In genomic region chr6:144824018-144824417, GRCh38 we compare ENCODE assay signal across 25 cellular contexts.
DNase-seq lines count a peak whose midpoint lies in the region; ATAC-seq, FAIRE-seq and TF ChIP-seq lines count a peak whose summit lies in the region.
"Had no signal": no experiment of that assay in that cellular context is flagged by ENCODE, and none has a peak within 500 bp of the region (broad histone marks: within the 10 kb centered on the region; RNA-seq: fewer than 3 reads in every experiment).

No MANE protein-coding gene starts in this region.

- peaks cover 0 to 7% (median under 1%) of the 10 kb centered on the region in 4 donors for H3K4me1 Mint-ChIP-seq in CD4-positive, alpha-beta memory T cell
- H3K4me1 Mint-ChIP-seq in WTC11, result peaks cover 14% of the 10 kb centered on the region

- no peak overlapping the region for H3K4me3 ChIP-seq in A673 (ENCODE audit: low read depth, low read length, poor library complexity, severe bottlenecking)
- no peak overlapping the region for H3K4me3 ChIP-seq in CD4-positive, alpha-beta memory T cell (ENCODE audit: low read length in 2 of 2)
- no peak overlapping the region for H3K4me3 ChIP-seq in neural cell (ENCODE audit: low read length)
- no peak overlapping the region for H3K4me3 ChIP-seq in thyroid gland (replicated peaks in 1 of 3)
- H3K4me3 ChIP-seq: BLaER1, GM23248, SJSA1 had no signal

- BruUV-seq in A673 (replicated peaks; lab: Mats Ljungman, UMichigan), result no TSS peak

- FAIRE-seq in urothelium cell line (lab: Jason Lieb, UNC), result no peak
- FAIRE-seq: GM12892 had no signal

- H3K27ac ChIP-seq in A673 (ENCODE audit: low read depth, low read length, poor library complexity, severe bottlenecking) (no peak overlapping the region), neural cell (ENCODE audit: low read length) (no peak overlapping the region), thyroid gland (no peak overlapping the region)
- H3K27ac ChIP-seq in CD4-positive, alpha-beta memory T cell (ENCODE audit: low read depth, low read length), result no peak overlapping the region
- H3K27ac ChIP-seq: BLaER1, GM23248, KMS-11, SJSA1 had no signal

- peaks cover 33 to 53% of the 10 kb centered on the region in 2 donors for H3K36me3 Mint-ChIP-seq in CD4-positive, alpha-beta memory T cell
- 0 out of 2 replicates have a peak, but pooled peaks cover 3% of the 10 kb centered on the region for H3K36me3 Mint-ChIP-seq in WTC11

- H3K36me3 ChIP-seq in A673 (ENCODE audit: insufficient read depth, low read length, poor library complexity, severe bottlenecking) (no peaks in the 10 kb centered on the region), neural cell (ENCODE audit: insufficient read depth, low read length) (no peaks in the 10 kb centered on the region), thyroid gland (peaks cover 0 to 4% of the 10 kb centered on the region in 2 donors)
- H3K36me3 ChIP-seq in CD4-positive, alpha-beta memory T cell (ENCODE audit: insufficient read depth, low read length), result no peaks in the 10 kb centered on the region

- H4K20me1 ChIP-seq in neural cell (ENCODE audit: insufficient read depth), result no peaks in the 10 kb centered on the region
- H4K20me1 ChIP-seq: BLaER1 had no signal

- POLR2A ChIA-PET in A673 (lab: Charles Lee; ENCODE audit: low non-redundant PET) (no interaction called here), WTC11 (lab: Charles Lee) (no interaction called here)
- POLR2A ChIA-PET in CD4-positive, alpha-beta memory T cell (lab: Charles Lee; ENCODE audit: partially characterized antibody), result no interaction called here

- H2AFZ ChIP-seq in neural cell (ENCODE audit: low read depth, low read length), result no peak overlapping the region
- H2AFZ ChIP-seq: GM23248 had no signal

- peak overlapping the region in 4 of 7 donors; percentile 5 to 80 (median 16) for H3K27ac Mint-ChIP-seq in CD4-positive, alpha-beta memory T cell
- no peak overlapping the region; the same call in 1 of the 2 replicates for H3K27ac Mint-ChIP-seq in WTC11
- H3K27ac Mint-ChIP-seq: CD4-positive, alpha-beta T cell had no signal

- intact Hi-C loops in A673 (cut with micrococcal nuclease; ENCODE audit: unreplicated experiment) (no loop called here), thyroid gland (cut with DNase I) (no loop called here)
- intact Hi-C loops in CD4-positive, alpha-beta memory T cell (cut with micrococcal nuclease), result loop anchor here (10.0 kb wide), 1 partner anchor 239 kb away; no protein-coding TSS in a partner anchor

- no peak for TF ChIP-seq EP300 in neural cell (conservative IDR thresholded peaks at IDR 0.05; ENCODE audit: poor library complexity, severe bottlenecking)

- H3K4me2 ChIP-seq in neural cell (ENCODE audit: low read length), result no peak overlapping the region
- H3K4me2 ChIP-seq: BLaER1, KMS-11 had no signal

- H3K9me3 Mint-ChIP-seq in CD4-positive, alpha-beta memory T cell, result no peaks in the 10 kb centered on the region
- H3K9me3 Mint-ChIP-seq in WTC11, result no peaks in the 10 kb centered on the region
- H3K9me3 Mint-ChIP-seq: CD4-positive, alpha-beta T cell had no signal

- no peaks in the 10 kb centered on the region for H3K9me2 ChIP-seq in neural cell (ENCODE audit: insufficient read depth, low read length)

- no peaks in the 10 kb centered on the region for H3K79me2 ChIP-seq in neural cell (replicated peaks; ENCODE audit: insufficient read depth, low read length)

- CTCF ChIA-PET in A673 (lab: Charles Lee) (no interaction called here), WTC11 (lab: Charles Lee) (no interaction called here)
- CTCF ChIA-PET in CD4-positive, alpha-beta memory T cell (lab: Charles Lee; ENCODE audit: partially characterized antibody), result no interaction called here

- H3K4me3 Mint-ChIP-seq in CD4-positive, alpha-beta memory T cell, result peak overlapping the region in 1 of 8 donors; percentile 22
- H3K4me3 Mint-ChIP-seq in WTC11, result no peak overlapping the region
- H3K4me3 Mint-ChIP-seq: CD4-positive, alpha-beta T cell had no signal

- H3K9me3 ChIP-seq in A673 (ENCODE audit: low read depth, low read length, poor library complexity, severe bottlenecking), result no peaks in the 10 kb centered on the region
- H3K9me3 ChIP-seq in CD4-positive, alpha-beta memory T cell (ENCODE audit: control insufficient read depth in 1 of 2, low read length in 2 of 2), result no peaks in the 10 kb centered on the region
- no peaks in the 10 kb centered on the region for H3K9me3 ChIP-seq in neural cell (ENCODE audit: low read length)
- H3K9me3 ChIP-seq in thyroid gland, result no peaks in the 10 kb centered on the region
- H3K9me3 ChIP-seq: BLaER1, SJSA1 had no signal

- DNase-seq in A673 (ENCODE audit: low spot score) (peak; percentile 4), WTC11 (ENCODE audit: low spot score) (no peak), HK-2 (ENCODE audit: unreplicated experiment) (no peak), thyroid gland (no peak), urothelium cell line (ENCODE audit: low spot score) (no peak)
- DNase-seq in CD4-positive, alpha-beta memory T cell, result no peak
- DNase-seq: ACHN; CD4-positive, alpha-beta T cell; DND-41; GM23248; HCEC 1CT; IMR-90; NCI-H1092 treated with DMSO at 0.1 percent for 48 hours; NCI-H1436 treated with DMSO at 0.1 percent for 48 hours; NCI-H1930; NCI-H345; NCI-H524; NCI-H82; OCI-M1 had no signal

- H3F3A ChIP-seq in neural cell (ENCODE audit: insufficient read depth, low read length, poor library complexity, severe bottlenecking), result no peaks in the 10 kb centered on the region

- H3K4me1 ChIP-seq in A673 (ENCODE audit: insufficient read depth, low read length, poor library complexity, severe bottlenecking) (no peaks in the 10 kb centered on the region), thyroid gland (no peaks in the 10 kb centered on the region)
- no peaks in the 10 kb centered on the region for H3K4me1 ChIP-seq in CD4-positive, alpha-beta memory T cell (ENCODE audit: insufficient read depth, low read length)
- H3K4me1 ChIP-seq: BLaER1, SJSA1 had no signal

- TF ChIP-seq POLR2A in thyroid gland (IDR thresholded peaks at IDR 0.05), result no peak

- TF ChIP-seq RAD21 in neural cell (conservative IDR thresholded peaks at IDR 0.05), result no peak

- TF ChIP-seq CTCF in A673 (conservative IDR thresholded peaks at IDR 0.05; ENCODE audit: low read depth, low read length) (no peak), WTC11 (IDR thresholded peaks at IDR 0.05) (no peak), neural cell (IDR thresholded peaks at IDR 0.05; ENCODE audit: poor library complexity, severe bottlenecking) (no peak), thyroid gland (IDR thresholded peaks at IDR 0.05) (no peak)

- peak; percentile 61 for ATAC-seq in WTC11
- ATAC-seq: Right ventricle myocardium inferior had no signal

- H3K27me3 Mint-ChIP-seq in CD4-positive, alpha-beta memory T cell, result no peaks in the 10 kb centered on the region
- no peaks in the 10 kb centered on the region for H3K27me3 Mint-ChIP-seq in WTC11 (ENCODE audit: low read depth)
- H3K27me3 Mint-ChIP-seq: CD4-positive, alpha-beta T cell had no signal

- no peak overlapping the region for H3K9ac ChIP-seq in neural cell (ENCODE audit: low read length)
- H3K9ac ChIP-seq: BLaER1, GM23248, KMS-11 had no signal

- H3K27me3 ChIP-seq in A673 (replicated peaks; ENCODE audit: insufficient read depth, low read depth, low read length, poor library complexity) (no peaks in the 10 kb centered on the region), neural cell (ENCODE audit: insufficient read depth, low read depth, low read length) (no peaks in the 10 kb centered on the region), thyroid gland (no peaks in the 10 kb centered on the region)
- H3K27me3 ChIP-seq in CD4-positive, alpha-beta memory T cell (ENCODE audit: insufficient read depth, low read length), result no peaks in the 10 kb centered on the region
- H3K27me3 ChIP-seq: BLaER1, SJSA1 had no signal

TF ChIP-seq in WTC11, 78 proteins besides CTCF, POLR2A, EP300 and RAD21:
- peak; percentile 51; the same call in 1 of the 2 replicates for TF ChIP-seq ZNF423 (CRISPR knock-in tag; IDR thresholded peaks at IDR 0.05)
- no peak for TF ChIP-seq IRF2 (CRISPR knock-in tag; IDR thresholded peaks at IDR 0.05; ENCODE audit: borderline replicate concordance, low read depth)
TF ChIP-seq in WTC11: peak in this region for 1.

TF ChIP-seq in neural cell, 6 proteins besides CTCF, POLR2A, EP300 and RAD21:
- peak; percentile 47 for TF ChIP-seq POLR2AphosphoS5 (IDR thresholded peaks at IDR 0.05)
- TF ChIP-seq, protein P1, sequence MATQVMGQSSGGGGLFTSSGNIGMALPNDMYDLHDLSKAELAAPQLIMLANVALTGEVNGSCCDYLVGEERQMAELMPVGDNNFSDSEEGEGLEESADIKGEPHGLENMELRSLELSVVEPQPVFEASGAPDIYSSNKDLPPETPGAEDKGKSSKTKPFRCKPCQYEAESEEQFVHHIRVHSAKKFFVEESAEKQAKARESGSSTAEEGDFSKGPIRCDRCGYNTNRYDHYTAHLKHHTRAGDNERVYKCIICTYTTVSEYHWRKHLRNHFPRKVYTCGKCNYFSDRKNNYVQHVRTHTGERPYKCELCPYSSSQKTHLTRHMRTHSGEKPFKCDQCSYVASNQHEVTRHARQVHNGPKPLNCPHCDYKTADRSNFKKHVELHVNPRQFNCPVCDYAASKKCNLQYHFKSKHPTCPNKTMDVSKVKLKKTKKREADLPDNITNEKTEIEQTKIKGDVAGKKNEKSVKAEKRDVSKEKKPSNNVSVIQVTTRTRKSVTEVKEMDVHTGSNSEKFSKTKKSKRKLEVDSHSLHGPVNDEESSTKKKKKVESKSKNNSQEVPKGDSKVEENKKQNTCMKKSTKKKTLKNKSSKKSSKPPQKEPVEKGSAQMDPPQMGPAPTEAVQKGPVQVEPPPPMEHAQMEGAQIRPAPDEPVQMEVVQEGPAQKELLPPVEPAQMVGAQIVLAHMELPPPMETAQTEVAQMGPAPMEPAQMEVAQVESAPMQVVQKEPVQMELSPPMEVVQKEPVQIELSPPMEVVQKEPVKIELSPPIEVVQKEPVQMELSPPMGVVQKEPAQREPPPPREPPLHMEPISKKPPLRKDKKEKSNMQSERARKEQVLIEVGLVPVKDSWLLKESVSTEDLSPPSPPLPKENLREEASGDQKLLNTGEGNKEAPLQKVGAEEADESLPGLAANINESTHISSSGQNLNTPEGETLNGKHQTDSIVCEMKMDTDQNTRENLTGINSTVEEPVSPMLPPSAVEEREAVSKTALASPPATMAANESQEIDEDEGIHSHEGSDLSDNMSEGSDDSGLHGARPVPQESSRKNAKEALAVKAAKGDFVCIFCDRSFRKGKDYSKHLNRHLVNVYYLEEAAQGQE (IDR thresholded peaks at IDR 0.05; ENCODE audit: borderline replicate concordance), result no peak
TF ChIP-seq in neural cell: peak in this region for 1.
